27 cellular contexts compared by ENCODE assay signal in the genomic region with DNA sequence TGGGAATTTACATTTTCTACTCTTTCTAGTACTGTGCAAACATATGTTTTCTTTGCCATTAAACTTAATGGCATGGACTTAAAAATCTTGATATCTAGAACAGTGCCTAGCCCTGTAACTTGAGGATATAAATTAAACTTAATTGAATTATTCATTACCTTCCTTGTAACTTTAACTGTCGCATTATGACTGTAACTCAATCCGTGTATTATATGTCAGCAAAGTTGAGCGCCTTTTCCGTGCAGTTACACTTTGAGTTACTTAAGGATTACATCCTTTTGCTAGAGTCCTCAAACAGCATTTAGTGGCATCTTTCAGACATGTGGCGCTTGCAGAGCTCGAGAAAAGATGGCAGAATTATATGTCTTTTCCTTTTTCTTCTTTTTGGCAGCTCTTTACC.
"Had no signal": no experiment of that assay in that cellular context is flagged by ENCODE, and none has a peak within 500 bp of the region (broad histone marks: within the 10 kb centered on the region; RNA-seq: fewer than 3 reads in every experiment).

No MANE protein-coding gene starts in this region.

- ATAC-seq: effector memory CD8-positive, alpha-beta T cell; esophagus mucosa; foreskin keratinocyte; gastrocnemius medialis; gastroesophageal sphincter; heart left ventricle; heart right ventricle had no signal

- H3K4me1 Mint-ChIP-seq: endodermal cell had no signal

- H3K27ac ChIP-seq: colonic mucosa, coronary artery, epithelial cell of prostate, esophagus muscularis mucosa, esophagus squamous epithelium, foreskin keratinocyte, gastrocnemius medialis, gastroesophageal sphincter, heart left ventricle, heart right ventricle had no signal

- H3K27me3 ChIP-seq: colonic mucosa, esophagus muscularis mucosa, esophagus squamous epithelium, foreskin keratinocyte, gastrocnemius medialis, gastroesophageal sphincter, heart left ventricle, heart right ventricle had no signal

- H3K4me3 Mint-ChIP-seq: dendritic cell treated with granulocyte-macrophage colony-stimulating factor and Interleukin-4, amounts not matched to agents 40 ng/mL and 50 ng/mL, for 4 days; effector memory CD8-positive, alpha-beta T cell; endodermal cell had no signal

- H3K27ac Mint-ChIP-seq: dendritic cell treated with granulocyte-macrophage colony-stimulating factor and Interleukin-4, amounts not matched to agents 40 ng/mL and 50 ng/mL, for 4 days; effector memory CD8-positive, alpha-beta T cell; endodermal cell had no signal

- H3K4me3 ChIP-seq: colonic mucosa, coronary artery, esophagus muscularis mucosa, esophagus squamous epithelium, gastrocnemius medialis, gastroesophageal sphincter, heart left ventricle, heart right ventricle had no signal

- H3K9me3 Mint-ChIP-seq: endodermal cell had no signal

- FAIRE-seq: colon, endometrium, endothelial cell of umbilical vein, frontal cortex had no signal

- DNase-seq: colonic mucosa; cortex of kidney; dermis blood vessel endothelial cell; effector CD4-positive, alpha-beta T cell; effector CD8-positive, alpha-beta T cell; effector memory CD4-positive, alpha-beta T cell; effector memory CD8-positive, alpha-beta T cell; endodermal cell; esophagus squamous epithelium; foreskin fibroblast; foreskin keratinocyte; foreskin melanocyte; gastrocnemius medialis; glutamatergic neuron; head of caudate nucleus; heart left ventricle; heart right ventricle had no signal

- H3K27me3 Mint-ChIP-seq: dendritic cell treated with granulocyte-macrophage colony-stimulating factor and Interleukin-4, amounts not matched to agents 40 ng/mL and 50 ng/mL, for 4 days; effector memory CD8-positive, alpha-beta T cell had no signal
